Comparison of ENCODE assay signal across 13 cellular contexts in the genomic region with DNA sequence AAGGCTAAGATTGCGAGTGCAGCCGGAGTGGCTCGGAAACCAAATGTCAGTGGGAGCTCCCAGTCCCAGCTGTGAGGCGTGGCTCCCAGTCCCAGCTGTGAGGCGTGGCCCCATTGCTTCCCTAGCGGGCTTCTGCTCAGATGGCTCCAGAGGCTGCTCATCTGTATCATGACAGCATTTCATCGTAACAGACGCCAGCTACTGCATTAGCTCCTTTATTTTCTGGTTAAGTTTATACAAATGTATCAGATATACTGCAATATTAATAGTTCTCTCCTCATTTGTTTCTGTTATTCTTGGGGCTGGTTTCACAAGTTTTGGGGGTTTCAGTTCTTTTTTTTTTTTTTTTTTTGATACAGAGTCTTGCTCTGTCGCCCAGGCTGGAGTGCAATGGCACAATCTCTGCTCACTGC. TPM values are rescaled to one million over a fixed set of nuclear protein-coding genes. Genes with fewer than 3 reads are reported as not detected.
DNase-seq lines count a peak whose midpoint lies in the region; ATAC-seq lines count a peak whose summit lies in the region.
"Had no signal": no experiment of that assay in that cellular context is flagged by ENCODE, and none has a peak within 500 bp of the region (broad histone marks: within the 10 kb centered on the region; RNA-seq: fewer than 3 reads in every experiment).

No MANE protein-coding gene starts in this region.

- no peaks in the 10 kb centered on the region for H3K4me1 Mint-ChIP-seq in CD4-positive, alpha-beta memory T cell

- H3K4me1 ChIP-seq in CD4-positive, alpha-beta memory T cell (ENCODE audit: insufficient read depth, low read length) = no peaks in the 10 kb centered on the region

- no peak overlapping the region for H3K4me3 Mint-ChIP-seq in CD4-positive, alpha-beta memory T cell

- CTCF ChIA-PET in CD4-positive, alpha-beta memory T cell (lab: Charles Lee; ENCODE audit: partially characterized antibody) = no interaction called here

- peaks cover 2 to 22% of the 10 kb centered on the region in 2 donors for H3K27me3 Mint-ChIP-seq in CD4-positive, alpha-beta memory T cell

- H3K9me3 Mint-ChIP-seq in CD4-positive, alpha-beta memory T cell = peaks cover 0 to 1% (median 0%) of the 10 kb centered on the region in 8 donors

- intact Hi-C loops in CD4-positive, alpha-beta memory T cell (cut with micrococcal nuclease) = no loop called here

- peak; percentile 59 for ATAC-seq in GM19025 (IDR thresholded peaks at IDR 0.05; ENCODE audit: low read depth, unreplicated experiment)
- peak; percentile 87 for ATAC-seq in HG02642 (IDR thresholded peaks at IDR 0.05; ENCODE audit: poor library complexity, unreplicated experiment)
- peak; percentile 72 for ATAC-seq in HG03575 (IDR thresholded peaks at IDR 0.05; ENCODE audit: extremely low read depth, insufficient number of reproducible peaks, low FRiP score, unreplicated experiment)
- ATAC-seq: SK-N-SH treated with all-trans-retinoic acid at 6 μM for 48 hours had no signal

- no peaks in the 10 kb centered on the region for H3K9me3 ChIP-seq in CD4-positive, alpha-beta memory T cell (ENCODE audit: control insufficient read depth in 1 of 2, low read length in 2 of 2)

- H3K27ac Mint-ChIP-seq in CD4-positive, alpha-beta memory T cell = no peak overlapping the region

- POLR2A ChIA-PET in CD4-positive, alpha-beta memory T cell (lab: Charles Lee; ENCODE audit: partially characterized antibody) = no interaction called here

- H3K36me3 Mint-ChIP-seq in CD4-positive, alpha-beta memory T cell = no peaks in the 10 kb centered on the region

- DNase-seq in pons (ENCODE audit: low spot score) (peak; percentile 5), SK-N-DZ (ENCODE audit: low spot score) (no peak), ureter (ENCODE audit: low spot score) (no peak)
- DNase-seq in activated CD4-positive, alpha-beta T cell treated with anti-CD3 and anti-CD28 coated beads for 1 hour = no peak
- DNase-seq in CD4-positive, alpha-beta memory T cell = no peak
- DNase-seq: effector CD8-positive, alpha-beta T cell had no signal

- no peaks in the 10 kb centered on the region for H3K36me3 ChIP-seq in CD4-positive, alpha-beta memory T cell (ENCODE audit: insufficient read depth, low read length)

- H3K4me3 ChIP-seq in CD4-positive, alpha-beta memory T cell (ENCODE audit: low read length in 2 of 2) = no peak overlapping the region

- no peak overlapping the region for H3K27ac ChIP-seq in CD4-positive, alpha-beta memory T cell (ENCODE audit: low read depth, low read length)

- H3K27me3 ChIP-seq in CD4-positive, alpha-beta memory T cell (ENCODE audit: insufficient read depth, low read length) = no peaks in the 10 kb centered on the region

RNA-seq across cellular contexts. Expression of a gene that starts 34.7 kb away (rescaled TPM):
- not detected in 2 replicates for polyA plus RNA-seq in SK-N-DZ (2014; cell fraction: cytosol; rRNA removed)
- polyA plus RNA-seq in SK-N-DZ (2014; cell fraction: nucleus; rRNA removed) = not detected in 2 replicates
- total RNA-seq in ureter = not detected
- total RNA-seq in CD4-positive, alpha-beta memory T cell = not detected
- polyA plus RNA-seq in CD4-positive, alpha-beta memory T cell = not detected
- total RNA-seq: kidney epithelial cell, skeletal muscle tissue, subcutaneous adipose tissue had no signal
